ENCODE assay signal across 20 cellular contexts in the genomic region with DNA sequence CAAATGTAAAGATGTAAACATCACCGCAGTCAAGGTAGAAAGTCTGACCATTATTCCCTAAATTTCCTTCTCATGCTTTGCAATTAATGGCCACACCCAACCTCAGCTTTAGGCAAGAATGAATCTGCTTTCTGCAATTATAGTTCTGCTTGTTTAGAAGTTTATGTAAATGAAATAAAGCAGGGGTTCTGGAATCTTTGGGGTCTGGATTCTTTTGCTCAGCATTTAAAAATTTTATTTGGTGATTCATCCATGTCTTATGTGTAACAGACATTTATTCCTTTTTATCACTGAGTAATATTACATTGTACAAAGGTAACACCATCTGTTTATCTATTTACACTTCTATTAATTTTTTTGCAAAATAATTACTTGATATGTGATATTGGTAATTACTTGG.
DNase-seq lines count a peak whose midpoint lies in the region; ATAC-seq and TF ChIP-seq lines count a peak whose summit lies in the region.
"Had no signal": no experiment of that assay in that cellular context is flagged by ENCODE, and none has a peak within 500 bp of the region (broad histone marks: within the 10 kb centered on the region; RNA-seq: fewer than 3 reads in every experiment).

No MANE protein-coding gene starts in this region.

- H3K27ac ChIP-seq in HCT116 (ENCODE audit: low read depth, low read length) (peak overlapping the region; percentile 93), SJSA1 (peak overlapping the region; percentile 96)
- H3K27ac ChIP-seq: BLaER1 treated with 17β-estradiol and CSF1 and Interleukin-3, amounts not matched to agents 10 nM and 100 nM; Peyer's patch had no signal

- no peak for ATAC-seq in HCT116

- H3K36me3 Mint-ChIP-seq in glutamatergic neuron (ENCODE audit: unreplicated experiment), result peaks cover 4% of the 10 kb centered on the region
- H3K36me3 Mint-ChIP-seq in activated naive CD4-positive, alpha-beta T cell treated with anti-CD3 and anti-CD28 coated beads for 36 hours (ENCODE audit: low read depth), result no peaks in the 10 kb centered on the region

- H4K20me1 ChIP-seq in HCT116 (ENCODE audit: insufficient read depth), result no peaks in the 10 kb centered on the region
- H4K20me1 ChIP-seq: BLaER1 treated with 17β-estradiol and CSF1 and Interleukin-3, amounts not matched to agents 10 nM and 100 nM had no signal

- no peak for TF ChIP-seq RAD21 in HCT116 (IDR thresholded peaks at IDR 0.05; ENCODE audit: low read depth)

- peak overlapping the region; percentile 67 for H3K9ac ChIP-seq in HCT116 (ENCODE audit: low read length)
- H3K9ac ChIP-seq: BLaER1 treated with 17β-estradiol and CSF1 and Interleukin-3, amounts not matched to agents 10 nM and 100 nM had no signal

- H3K27me3 Mint-ChIP-seq in glutamatergic neuron (ENCODE audit: unreplicated experiment), result peaks cover 2% of the 10 kb centered on the region
- H3K27me3 Mint-ChIP-seq in activated naive CD4-positive, alpha-beta T cell treated with anti-CD3 and anti-CD28 coated beads for 36 hours (ENCODE audit: low read depth), result no peaks in the 10 kb centered on the region

- H3K27me3 ChIP-seq in HCT116 (ENCODE audit: insufficient read depth, low read length) (no peaks in the 10 kb centered on the region), SJSA1 (replicated peaks) (no peaks in the 10 kb centered on the region)
- H3K27me3 ChIP-seq: BLaER1 treated with 17β-estradiol and CSF1 and Interleukin-3, amounts not matched to agents 10 nM and 100 nM; Peyer's patch had no signal

- peaks cover 40 to 73% of the 10 kb centered on the region in 2 experiments for H3K4me1 ChIP-seq in HCT116 (ENCODE audit: control insufficient read depth in 1 of 2, insufficient read depth in 2 of 2, low read length in 2 of 2)
- H3K4me1 ChIP-seq in SJSA1 (replicated peaks), result peaks cover 57% of the 10 kb centered on the region
- H3K4me1 ChIP-seq: Peyer's patch had no signal

- no TSS peak for BruUV-seq in HCT116 (replicated peaks; lab: Mats Ljungman, UMichigan)

- intact Hi-C loops in HCT116 (cut with micrococcal nuclease), result loop anchor here (5.0 kb wide), 1 partner anchor 91 kb away; no protein-coding TSS in a partner anchor
- intact Hi-C loops in activated naive CD4-positive, alpha-beta T cell treated with anti-CD3 and anti-CD28 coated beads for 36 hours (cut with micrococcal nuclease), result no loop called here

- TF ChIP-seq CTCF in HCT116 (IDR thresholded peaks at IDR 0.05 in 2 of 3, conservative IDR thresholded peaks at IDR 0.05 in 1 of 3; ENCODE audit: borderline replicate concordance in 1 of 3, insufficient read depth in 1 of 3, low read depth in 2 of 3, low read length in 2 of 3), result no peak
- no peak for TF ChIP-seq CTCF in fibroblast of villous mesenchyme (IDR thresholded peaks at IDR 0.05; ENCODE audit: insufficient read depth, low read depth, low read length)
- TF ChIP-seq CTCF in glutamatergic neuron (IDR thresholded peaks at IDR 0.05; ENCODE audit: partially characterized antibody, unreplicated experiment), result no peak

- H3K4me3 Mint-ChIP-seq in glutamatergic neuron (ENCODE audit: unreplicated experiment), result no peak overlapping the region
- no peak overlapping the region for H3K4me3 Mint-ChIP-seq in activated naive CD4-positive, alpha-beta T cell treated with anti-CD3 and anti-CD28 coated beads for 36 hours

- H3K27ac Mint-ChIP-seq in glutamatergic neuron (ENCODE audit: unreplicated experiment), result no peak overlapping the region
- no peak overlapping the region for H3K27ac Mint-ChIP-seq in activated naive CD4-positive, alpha-beta T cell treated with anti-CD3 and anti-CD28 coated beads for 36 hours

- DNase-seq in A172 (ENCODE audit: low spot score) (peak; percentile 1), HCT116 (ENCODE audit: low read depth, low spot score) (no peak), SJSA1 (ENCODE audit: low read depth in 1 of 2, low spot score in 2 of 2) (no peak), fibroblast of villous mesenchyme (ENCODE audit: low read depth) (peak; percentile 14), glutamatergic neuron (no peak), NCI-H1417 (lab: John Stamatoyannopoulos, UW) (no peak), inferior parietal cortex (ENCODE audit: extremely low spot score) (no peak)
- no peak for DNase-seq in activated naive CD4-positive, alpha-beta T cell treated with anti-CD3 and anti-CD28 coated beads for 36 hours
- DNase-seq: 8988T, DMS79 treated with DMSO at 0.1 percent for 48 hours, GF-D8, Kasumi-1, MV-4-11, NCI-H1436, NCI-H2029 treated with DMSO at 0.1 percent for 48 hours, NCI-H510A treated with DMSO at 0.1 percent for 48 hours, Peyer's patch, Right ventricle myocardium superior, T-helper 2 cell had no signal

- H3K4me1 Mint-ChIP-seq in glutamatergic neuron (ENCODE audit: low read depth, unreplicated experiment), result peaks cover 3% of the 10 kb centered on the region
- no peaks in the 10 kb centered on the region for H3K4me1 Mint-ChIP-seq in activated naive CD4-positive, alpha-beta T cell treated with anti-CD3 and anti-CD28 coated beads for 36 hours (ENCODE audit: low read depth)

- no peak for TF ChIP-seq POLR2A in HCT116 (IDR thresholded peaks at IDR 0.05; ENCODE audit: borderline replicate concordance, extremely low read depth, insufficient read depth, insufficient read length)

- peaks cover 0 to 10% of the 10 kb centered on the region in 2 experiments; a peak in 1 of 4 replicates for H3K9me3 ChIP-seq in HCT116 (ENCODE audit: control insufficient read depth in 1 of 2, insufficient read depth in 1 of 2, low read depth in 1 of 2, low read length in 2 of 2)
- no peaks in the 10 kb centered on the region for H3K9me3 ChIP-seq in SJSA1 (replicated peaks)
- H3K9me3 ChIP-seq: Peyer's patch had no signal

- peak overlapping the region; percentile 72 for H3K4me2 ChIP-seq in HCT116 (ENCODE audit: low read length)
- H3K4me2 ChIP-seq: BLaER1 treated with 17β-estradiol and CSF1 and Interleukin-3, amounts not matched to agents 10 nM and 100 nM had no signal

- CTCF ChIA-PET in HCT116 (lab: Charles Lee), result no interaction called here
- CTCF ChIA-PET in activated naive CD4-positive, alpha-beta T cell treated with anti-CD3 and anti-CD28 coated beads for 36 hours (lab: Charles Lee), result no interaction called here

- POLR2A ChIA-PET in HCT116 (lab: Charles Lee), result no interaction called here

- no peak overlapping the region; a peak in 1 of 4 replicates for H3K4me3 ChIP-seq in HCT116 (replicated peaks in 1 of 2; ENCODE audit: low read depth in 1 of 2, low read length in 2 of 2)
- H3K4me3 ChIP-seq in SJSA1, result no peak overlapping the region
- H3K4me3 ChIP-seq in fibroblast of villous mesenchyme (ENCODE audit: low read depth, low read length), result no peak overlapping the region
- H3K4me3 ChIP-seq: BLaER1 treated with 17β-estradiol and CSF1 and Interleukin-3, amounts not matched to agents 10 nM and 100 nM; Peyer's patch had no signal

- H2AFZ ChIP-seq in HCT116 (ENCODE audit: low read depth, low read length, poor library complexity, severe bottlenecking), result no peak overlapping the region

- H3K36me3 ChIP-seq in HCT116 (ENCODE audit: control insufficient read depth in 1 of 2, insufficient read depth in 2 of 2, low read length in 2 of 2), result peaks cover 0 to 37% of the 10 kb centered on the region in 2 experiments; a peak in 2 of 4 replicates
- H3K36me3 ChIP-seq in SJSA1, result no peaks in the 10 kb centered on the region
- H3K36me3 ChIP-seq: BLaER1 treated with 17β-estradiol and CSF1 and Interleukin-3, amounts not matched to agents 10 nM and 100 nM; Peyer's patch had no signal

- no peaks in the 10 kb centered on the region for H3K9me3 Mint-ChIP-seq in glutamatergic neuron (ENCODE audit: unreplicated experiment)
- peaks cover 3% of the 10 kb centered on the region for H3K9me3 Mint-ChIP-seq in activated naive CD4-positive, alpha-beta T cell treated with anti-CD3 and anti-CD28 coated beads for 36 hours

- RAD21 ChIA-PET in HCT116 (lab: Charles Lee; ENCODE audit: low non-redundant PET in 1 of 2, low total read pairs in 2 of 2, uncharacterized antibody in 2 of 2, unreplicated experiment in 2 of 2), result no interaction called here

- peaks cover 5% of the 10 kb centered on the region; the same call in 1 of the 2 replicates for H3K79me2 ChIP-seq in HCT116 (ENCODE audit: insufficient read depth, low read length)

- H3K9me2 ChIP-seq in HCT116 (ENCODE audit: insufficient read depth), result no peaks in the 10 kb centered on the region

TF ChIP-seq in HCT116, 20 proteins besides CTCF, POLR2A, EP300 and RAD21:
- TF ChIP-seq JUND (IDR thresholded peaks at IDR 0.05) (no peak), ZNF274 (IDR thresholded peaks at IDR 0.05; ENCODE audit: low read depth, low read length) (no peak), EGR1 (IDR thresholded peaks at IDR 0.05; ENCODE audit: low read depth) (no peak), FOSL1 (IDR thresholded peaks at IDR 0.05; ENCODE audit: low read depth) (no peak), SRF (IDR thresholded peaks at IDR 0.05; ENCODE audit: low read depth) (no peak), EZH2phosphoT487 (IDR thresholded peaks at IDR 0.05; ENCODE audit: borderline replicate concordance) (no peak), CEBPB (IDR thresholded peaks at IDR 0.05; ENCODE audit: low read depth) (no peak), ZFX (IDR thresholded peaks at IDR 0.05) (no peak), EZH2 (IDR thresholded peaks at IDR 0.05) (no peak), CBX3 (IDR thresholded peaks at IDR 0.05; ENCODE audit: low read depth) (no peak), SP1 (IDR thresholded peaks at IDR 0.05; ENCODE audit: low read depth) (no peak), YY1 (IDR thresholded peaks at IDR 0.05; ENCODE audit: extremely low read depth, insufficient replicate concordance, low read depth, low read length) (no peak), SIN3A (IDR thresholded peaks at IDR 0.05; ENCODE audit: low read depth) (no peak)
- TF ChIP-seq, protein P1, sequence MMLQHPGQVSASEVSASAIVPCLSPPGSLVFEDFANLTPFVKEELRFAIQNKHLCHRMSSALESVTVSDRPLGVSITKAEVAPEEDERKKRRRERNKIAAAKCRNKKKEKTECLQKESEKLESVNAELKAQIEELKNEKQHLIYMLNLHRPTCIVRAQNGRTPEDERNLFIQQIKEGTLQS (IDR thresholded peaks at IDR 0.05), result no peak
- TF ChIP-seq, protein P2, sequence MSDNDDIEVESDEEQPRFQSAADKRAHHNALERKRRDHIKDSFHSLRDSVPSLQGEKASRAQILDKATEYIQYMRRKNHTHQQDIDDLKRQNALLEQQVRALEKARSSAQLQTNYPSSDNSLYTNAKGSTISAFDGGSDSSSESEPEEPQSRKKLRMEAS (IDR thresholded peaks at IDR 0.05), result no peak

Comparison
In these comparisons a context has a peak if more than half of its experiments do, and no peak if none do; other contexts are left out.
1. DNase-seq: peak in A172 (single experiment) and fibroblast of villous mesenchyme (single experiment); none in HCT116 (single experiment), SJSA1 (0 of 2), glutamatergic neuron (single experiment), NCI-H1417 (0 of 3), inferior parietal cortex (single experiment) and activated naive CD4-positive, alpha-beta T cell treated with anti-CD3 and anti-CD28 coated beads for 36 hours (single experiment).